Comparison of ENCODE assay signal across 18 cellular contexts in genomic region chr5:16784088-16784487, GRCh38.
DNase-seq lines count a peak whose midpoint lies in the region; ATAC-seq, FAIRE-seq and TF ChIP-seq lines count a peak whose summit lies in the region.
"Had no signal": no experiment of that assay in that cellular context is flagged by ENCODE, and none has a peak within 500 bp of the region (broad histone marks: within the 10 kb centered on the region; RNA-seq: fewer than 3 reads in every experiment).

No MANE protein-coding gene starts in this region.

- H2AFZ ChIP-seq in OCI-LY3 (ENCODE audit: low read depth, low read length), result peak overlapping the region; percentile 58; the same call in 1 of the 2 replicates

- peaks cover 17% of the 10 kb centered on the region for H3K27me3 Mint-ChIP-seq in CD4-positive, alpha-beta T cell
- H3K27me3 Mint-ChIP-seq: brain had no signal

- no peaks in the 10 kb centered on the region for H3K36me3 ChIP-seq in OCI-LY3 (replicated peaks; ENCODE audit: low read depth, low read length)
- no peaks in the 10 kb centered on the region for H3K36me3 ChIP-seq in gastrocnemius medialis
- H3K36me3 ChIP-seq: sigmoid colon had no signal

- H3K4me1 Mint-ChIP-seq in CD4-positive, alpha-beta T cell (ENCODE audit: low read depth), result no peaks in the 10 kb centered on the region
- H3K4me1 Mint-ChIP-seq: natural killer cell had no signal

- H3K9me3 Mint-ChIP-seq in CD4-positive, alpha-beta T cell, result no peaks in the 10 kb centered on the region
- H3K9me3 Mint-ChIP-seq: activated CD4-positive, alpha-beta memory T cell treated with anti-CD3 and anti-CD28 coated beads for 36 hours; natural killer cell had no signal

- no peaks in the 10 kb centered on the region for H3K9me3 ChIP-seq in OCI-LY3 (ENCODE audit: insufficient read depth, low read length)
- H3K9me3 ChIP-seq in gastrocnemius medialis, result no peaks in the 10 kb centered on the region
- no peaks in the 10 kb centered on the region for H3K9me3 ChIP-seq in CD4-positive, alpha-beta T cell (ENCODE audit: control insufficient read depth, low read length)
- H3K9me3 ChIP-seq: heart right ventricle, sigmoid colon had no signal

- no peaks in the 10 kb centered on the region for H4K20me1 ChIP-seq in OCI-LY3 (ENCODE audit: insufficient read depth, low read length)

- POLR2A ChIA-PET in CD4-positive, alpha-beta T cell (lab: Charles Lee), result no interaction called here

- H3K4me3 Mint-ChIP-seq in CD4-positive, alpha-beta T cell, result no peak overlapping the region
- H3K4me3 Mint-ChIP-seq: brain, natural killer cell had no signal

- FAIRE-seq in GM12892 (lab: Jason Lieb, UNC), result no peak

- H3K9ac ChIP-seq in OCI-LY3 (ENCODE audit: low read length), result peak overlapping the region; percentile 92

- TF ChIP-seq CTCF in OCI-LY3 (IDR thresholded peaks at IDR 0.05; ENCODE audit: low read depth, low read length), result no peak
- no peak for TF ChIP-seq CTCF in gastrocnemius medialis (IDR thresholded peaks at IDR 0.05 in 4 of 5, conservative IDR thresholded peaks at IDR 0.05 in 1 of 5)
- no peak for TF ChIP-seq CTCF in CD4-positive, alpha-beta T cell (IDR thresholded peaks at IDR 0.05)

- H3K27ac ChIP-seq in OCI-LY3 (ENCODE audit: low read length) (peak overlapping the region; percentile 100), gastrocnemius medialis (peak overlapping the region; percentile 71 to 86 (median 79))
- no peak overlapping the region for H3K27ac ChIP-seq in CD4-positive, alpha-beta T cell (ENCODE audit: low read depth, low read length)
- H3K27ac ChIP-seq: heart right ventricle, sigmoid colon had no signal

- H3K4me3 ChIP-seq in OCI-LY3 (ENCODE audit: low read length), result peak overlapping the region; percentile 70
- H3K4me3 ChIP-seq in gastrocnemius medialis, result no peak overlapping the region
- H3K4me3 ChIP-seq: heart right ventricle, sigmoid colon had no signal

- H3K4me1 ChIP-seq in OCI-LY3 (ENCODE audit: low read length), result peaks cover 72% of the 10 kb centered on the region
- H3K4me1 ChIP-seq in gastrocnemius medialis, result peaks cover 13 to 19% of the 10 kb centered on the region in 2 donors
- H3K4me1 ChIP-seq: sigmoid colon had no signal

- no peaks in the 10 kb centered on the region for H3K79me2 ChIP-seq in OCI-LY3 (ENCODE audit: low read length)

- peak overlapping the region; percentile 91 for H3K4me2 ChIP-seq in OCI-LY3 (ENCODE audit: low read length)

- no peak for TF ChIP-seq POLR2A in gastrocnemius medialis (IDR thresholded peaks at IDR 0.05)
- TF ChIP-seq POLR2A in GM12892 (IDR thresholded peaks at IDR 0.05; ENCODE audit: low read depth, low read length), result no peak

- H3K27me3 ChIP-seq in OCI-LY3 (ENCODE audit: low read depth, low read length) (no peaks in the 10 kb centered on the region), gastrocnemius medialis (no peaks in the 10 kb centered on the region)
- H3K27me3 ChIP-seq in CD4-positive, alpha-beta T cell (ENCODE audit: control insufficient read depth, insufficient read depth, low read length), result no peaks in the 10 kb centered on the region
- H3K27me3 ChIP-seq: heart right ventricle, sigmoid colon had no signal

- no peaks in the 10 kb centered on the region for H3K36me3 Mint-ChIP-seq in CD4-positive, alpha-beta T cell (ENCODE audit: low read depth)
- H3K36me3 Mint-ChIP-seq: activated CD4-positive, alpha-beta memory T cell treated with anti-CD3 and anti-CD28 coated beads for 36 hours; natural killer cell had no signal

- CTCF ChIA-PET in CD4-positive, alpha-beta T cell (lab: Charles Lee), result no interaction called here

- ATAC-seq in gastrocnemius medialis (peak; percentile 12 to 40), HG03439 (IDR thresholded peaks at IDR 0.05; ENCODE audit: unreplicated experiment) (no peak)
- ATAC-seq in CD4-positive, alpha-beta T cell (ENCODE audit: poor library complexity), result no peak
- ATAC-seq: left lobe of liver, natural killer cell had no signal

- no peak overlapping the region for H3K27ac Mint-ChIP-seq in CD4-positive, alpha-beta T cell
- H3K27ac Mint-ChIP-seq: natural killer cell had no signal

- in situ Hi-C loops in gastrocnemius medialis (cut with MboI; ENCODE audit: low sequenced_read_pairs in 4 of 4), result loop anchor here in 3 of 4 donors (25.0 kb wide), 2 partner anchors 297 to 322 kb away; partner anchors contain the start of gene ZNF622 (in 2 of the 3)

- intact Hi-C loops in gastrocnemius medialis (cut with DNase I; ENCODE audit: low total_unique reads), result no loop called here
- intact Hi-C loops in CD4-positive, alpha-beta T cell (cut with DNase I, micrococcal nuclease), result no loop called here

- DNase-seq in ELR (ENCODE audit: low read depth), result peak; percentile 75
- DNase-seq in fibroblast of peridontal ligament (ENCODE audit: extremely low read depth), result peak; percentile 69
- peak in 1 of 2 donors; percentile 43 for DNase-seq in gastrocnemius medialis
- no peak for DNase-seq in GM12892 (ENCODE audit: insufficient read length)
- DNase-seq in NCI-H1436 (lab: John Stamatoyannopoulos, UW), result no peak
- no peak for DNase-seq in CD4-positive, alpha-beta T cell
- DNase-seq: activated CD4-positive, alpha-beta memory T cell treated with anti-CD3 and anti-CD28 coated beads for 36 hours; effector memory CD4-positive, alpha-beta T cell; heart right ventricle; natural killer cell; NCI-H1092; NCI-H524; sigmoid colon; T-helper 9 cell had no signal

Comparison
In these comparisons a context has a peak if more than half of its experiments do, and no peak if none do; other contexts are left out.
1. DNase-seq: peak in ELR (single experiment) and fibroblast of peridontal ligament (single experiment); none in GM12892 (single experiment), NCI-H1436 (single experiment) and CD4-positive, alpha-beta T cell (0 of 10).
2. ATAC-seq: peak in gastrocnemius medialis (2 of 2); none in CD4-positive, alpha-beta T cell (single experiment) and HG03439 (single experiment).